Comparison of ENCODE assay signal across 35 cellular contexts in genomic region chr7:156140447-156140846, GRCh38.
"Had no signal": no experiment of that assay in that cellular context is flagged by ENCODE, and none has a peak within 500 bp of the region (broad histone marks: within the 10 kb centered on the region; RNA-seq: fewer than 3 reads in every experiment).

No MANE protein-coding gene starts in this region.

- H3K9me3 ChIP-seq: adrenal gland, body of pancreas had no signal

- H3K4me1 ChIP-seq: adrenal gland, body of pancreas, breast epithelium had no signal

- DNase-seq: activated B cell treated with CpG ODN at 0.5 μM for 24 hours; activated CD4-positive, alpha-beta memory T cell treated with anti-CD3 and anti-CD28 coated beads for 36 hours; activated CD4-positive, alpha-beta T cell treated with anti-CD3 and anti-CD28 coated beads for 4 hours; activated CD4-positive, alpha-beta T cell treated with anti-CD3 and anti-CD28 coated beads, Interleukin-2, amount 10 ng/mL, durations not matched to agents 24 days and 14 days; activated CD4-positive, alpha-beta T cell treated with anti-CD3 and anti-CD28 coated beads, Interleukin-2, amount 50 U/mL, for 1 hour; activated CD4-positive, alpha-beta T cell treated with anti-CD3 and anti-CD28 coated beads, Interleukin-2, amount 50 U/mL, for 4 hours; activated CD4-positive, CD25-positive, alpha-beta regulatory T cell treated with anti-CD3 and anti-CD28 coated beads, Interleukin-2, amount 50 U/mL, for 72 hours; activated CD8-positive, alpha-beta memory T cell treated with anti-CD3 and anti-CD28 coated beads, Interleukin-2, amount 50 U/mL, for 4 hours; activated CD8-positive, alpha-beta T cell treated with anti-CD3 and anti-CD28 coated beads for 36 hours; activated effector memory CD4-positive, alpha-beta T cell treated with anti-CD3 and anti-CD28 coated beads, Interleukin-2, amount 50 U/mL, for 16 hours; activated gamma-delta T cell treated with Interleukin-2 at 50 U/mL for 16 hours; activated naive CD4-positive, alpha-beta T cell; activated naive CD4-positive, alpha-beta T cell treated with anti-CD3 and anti-CD28 coated beads for 36 hours; activated naive CD4-positive, alpha-beta T cell treated with anti-CD3 and anti-CD28 coated beads, Interleukin-2, amount 50 U/mL, for 16 hours; activated naive CD8-positive, alpha-beta T cell treated with anti-CD3 and anti-CD28 coated beads for 36 hours; activated T-cell treated with anti-CD3 and anti-CD28 coated beads for 4 hours; activated T-cell treated with anti-CD3 and anti-CD28 coated beads, Interleukin-2, amount 50 U/mL, for 1 hour; activated T-cell treated with anti-CD3 and anti-CD28 coated beads, Interleukin-2, amount 50 U/mL, for 4 hours; activated T-cell treated with anti-CD3 and anti-CD28 coated beads, Interleukin-2, amount 50 U/mL, for 72 hours; adrenal gland; amniotic stem cell; aorta; body of pancreas; brain microvascular endothelial cell; central memory CD4-positive, alpha-beta T cell; T-helper 1 cell; T-helper 2 cell; T-helper 9 cell had no signal

- H3K4me3 Mint-ChIP-seq: activated B cell treated with CpG ODN at 0.5 μM for 24 hours; activated CD4-positive, alpha-beta memory T cell treated with anti-CD3 and anti-CD28 coated beads for 36 hours; activated CD4-positive, alpha-beta T cell treated with anti-CD3 and anti-CD28 coated beads, Interleukin-2, amount 10 ng/mL, durations not matched to agents 24 days and 14 days; activated CD8-positive, alpha-beta T cell treated with anti-CD3 and anti-CD28 coated beads for 36 hours; activated naive CD4-positive, alpha-beta T cell treated with anti-CD3 and anti-CD28 coated beads for 36 hours; activated naive CD8-positive, alpha-beta T cell treated with anti-CD3 and anti-CD28 coated beads for 36 hours; activated T-cell treated with anti-CD3 and anti-CD28 coated beads, Interleukin-2, amount 50 U/mL, for 4 hours; activated T-cell treated with anti-CD3 and anti-CD28 coated beads, Interleukin-2, amount 50 U/mL, for 72 hours; activated T-helper 1 cell treated with anti-CD3 and anti-CD28 coated beads, Interleukin-12 subunit alpha, Interleukin-12 subunit beta, Interleukin-2, Interleukin-4 antibody, amounts not matched to agents 30 ng/mL and 10 ng/mL and 1 ng/mL, durations not matched to agents 14 hours and 24 hours and 36 hours; activated T-helper 17 cell treated with anti-CD3 and anti-CD28 coated beads, Interleukin-2, amount 50 U/mL, for 72 hours; T-helper 1 cell treated with Interleukin-12 subunit alpha and Interleukin-12 subunit beta and Interleukin-4 antibody, amounts not matched to agents 30 μg/mL and 1 μg/mL, for 36 hours; T-helper 2 cell treated with Interferon-gamma antibody and Interleukin-4, amounts not matched to agents 5 μg/mL and 100 μg/mL, for 36 hours had no signal

- H3K36me3 ChIP-seq: adrenal gland, brain microvascular endothelial cell, breast epithelium had no signal

- H3K27ac ChIP-seq: adrenal gland, body of pancreas, brain microvascular endothelial cell, breast epithelium, VCaP had no signal

- H3K4me3 ChIP-seq: adrenal gland, body of pancreas, breast epithelium had no signal

- H3K9me3 Mint-ChIP-seq: activated B cell treated with CpG ODN at 0.5 μM for 24 hours; activated CD4-positive, alpha-beta memory T cell treated with anti-CD3 and anti-CD28 coated beads for 36 hours; activated CD4-positive, alpha-beta T cell treated with anti-CD3 and anti-CD28 coated beads, Interleukin-2, amount 10 ng/mL, durations not matched to agents 24 days and 14 days; activated CD8-positive, alpha-beta T cell treated with anti-CD3 and anti-CD28 coated beads for 36 hours; activated naive CD4-positive, alpha-beta T cell treated with anti-CD3 and anti-CD28 coated beads for 36 hours; activated naive CD4-positive, alpha-beta T cell treated with anti-CD3 and anti-CD28 coated beads, Interleukin-2, amount 50 U/mL, for 72 hours; activated naive CD8-positive, alpha-beta T cell treated with anti-CD3 and anti-CD28 coated beads for 36 hours; activated T-cell treated with anti-CD3 and anti-CD28 coated beads, Interleukin-2, amount 50 U/mL, for 4 hours; activated T-cell treated with anti-CD3 and anti-CD28 coated beads, Interleukin-2, amount 50 U/mL, for 72 hours; activated T-helper 1 cell treated with anti-CD3 and anti-CD28 coated beads, Interleukin-12 subunit alpha, Interleukin-12 subunit beta, Interleukin-2, Interleukin-4 antibody, amounts not matched to agents 30 ng/mL and 10 ng/mL and 1 ng/mL, durations not matched to agents 14 hours and 24 hours and 36 hours; activated T-helper 17 cell treated with anti-CD3 and anti-CD28 coated beads, Interleukin-2, amount 50 U/mL, for 72 hours; T-helper 1 cell treated with Interleukin-12 subunit alpha and Interleukin-12 subunit beta and Interleukin-4 antibody, amounts not matched to agents 30 μg/mL and 1 μg/mL, for 36 hours; T-helper 2 cell treated with Interferon-gamma antibody and Interleukin-4, amounts not matched to agents 5 μg/mL and 100 μg/mL, for 36 hours had no signal

- H3K4me1 Mint-ChIP-seq: activated B cell treated with CpG ODN at 0.5 μM for 24 hours; activated CD4-positive, alpha-beta T cell treated with anti-CD3 and anti-CD28 coated beads, Interleukin-2, amount 10 ng/mL, durations not matched to agents 24 days and 14 days; activated naive CD8-positive, alpha-beta T cell treated with anti-CD3 and anti-CD28 coated beads for 36 hours; activated T-helper 17 cell treated with anti-CD3 and anti-CD28 coated beads, Interleukin-2, amount 50 U/mL, for 72 hours had no signal

- H3K27me3 ChIP-seq: adrenal gland, body of pancreas, brain microvascular endothelial cell had no signal

- H3K27ac Mint-ChIP-seq: activated B cell treated with CpG ODN at 0.5 μM for 24 hours; activated CD4-positive, alpha-beta memory T cell treated with anti-CD3 and anti-CD28 coated beads for 36 hours; activated CD4-positive, alpha-beta T cell treated with anti-CD3 and anti-CD28 coated beads, Interleukin-2, amount 10 ng/mL, durations not matched to agents 24 days and 14 days; activated CD8-positive, alpha-beta T cell treated with anti-CD3 and anti-CD28 coated beads for 36 hours; activated naive CD4-positive, alpha-beta T cell treated with anti-CD3 and anti-CD28 coated beads for 36 hours; activated naive CD4-positive, alpha-beta T cell treated with anti-CD3 and anti-CD28 coated beads, Interleukin-2, amount 50 U/mL, for 72 hours; activated naive CD8-positive, alpha-beta T cell treated with anti-CD3 and anti-CD28 coated beads for 36 hours; activated T-cell treated with anti-CD3 and anti-CD28 coated beads, Interleukin-2, amount 50 U/mL, for 72 hours; activated T-helper 1 cell treated with anti-CD3 and anti-CD28 coated beads, Interleukin-12 subunit alpha, Interleukin-12 subunit beta, Interleukin-2, Interleukin-4 antibody, amounts not matched to agents 30 ng/mL and 10 ng/mL and 1 ng/mL, durations not matched to agents 14 hours and 24 hours and 36 hours; activated T-helper 17 cell treated with anti-CD3 and anti-CD28 coated beads, Interleukin-2, amount 50 U/mL, for 72 hours; T-helper 1 cell treated with Interleukin-12 subunit alpha and Interleukin-12 subunit beta and Interleukin-4 antibody, amounts not matched to agents 30 μg/mL and 1 μg/mL, for 36 hours; T-helper 2 cell treated with Interferon-gamma antibody and Interleukin-4, amounts not matched to agents 5 μg/mL and 100 μg/mL, for 36 hours had no signal

- H3K36me3 Mint-ChIP-seq: activated CD4-positive, alpha-beta memory T cell treated with anti-CD3 and anti-CD28 coated beads for 36 hours; activated naive CD4-positive, alpha-beta T cell treated with anti-CD3 and anti-CD28 coated beads, Interleukin-2, amount 50 U/mL, for 72 hours; activated naive CD8-positive, alpha-beta T cell treated with anti-CD3 and anti-CD28 coated beads for 36 hours had no signal

- ATAC-seq: activated CD8-positive, alpha-beta T cell treated with anti-CD3 and anti-CD28 coated beads for 36 hours; activated naive CD4-positive, alpha-beta T cell treated with anti-CD3 and anti-CD28 coated beads, Interleukin-2, amount 50 U/mL, for 72 hours; activated T-cell treated with anti-CD3 and anti-CD28 coated beads, Interleukin-2, amount 50 U/mL, for 4 hours; activated T-cell treated with anti-CD3 and anti-CD28 coated beads, Interleukin-2, amount 50 U/mL, for 72 hours; activated T-helper 17 cell treated with anti-CD3 and anti-CD28 coated beads, Interleukin-2, amount 50 U/mL, for 72 hours; body of pancreas had no signal

- H3K27me3 Mint-ChIP-seq: activated B cell treated with CpG ODN at 0.5 μM for 24 hours; activated CD4-positive, alpha-beta T cell treated with anti-CD3 and anti-CD28 coated beads, Interleukin-2, amount 10 ng/mL, durations not matched to agents 24 days and 14 days had no signal
